In genomic region chr14:34059925-34060746, GRCh38 we compare ENCODE assay signal across 8 cellular contexts.
DNase-seq lines count a peak whose midpoint lies in the region; ATAC-seq, FAIRE-seq and TF ChIP-seq lines count a peak whose summit lies in the region.

No MANE protein-coding gene starts in this region.

- H3K9me3 ChIP-seq in neutrophil: no peaks in the 10 kb centered on the region
- no peaks in the 10 kb centered on the region for H3K9me3 ChIP-seq in thyroid gland

- peaks cover 12 to 14% of the 10 kb centered on the region in 2 experiments for H3K4me1 ChIP-seq in neutrophil (ENCODE audit: control insufficient read depth in 1 of 2, insufficient read depth in 1 of 2, low read depth in 1 of 2, low read length in 1 of 2)
- H3K4me1 ChIP-seq in thyroid gland: peaks cover 0 to 4% of the 10 kb centered on the region in 2 donors

- DNase-seq in CD1c-positive myeloid dendritic cell (ENCODE audit: extremely low spot score) (peak; percentile 80), RCC 7860 (ENCODE audit: low spot score) (peak; percentile 65), glutamatergic neuron (peak; percentile 68), thyroid gland (peak; percentile 78 to 85)
- peak; percentile 53 for DNase-seq in activated naive CD4-positive, alpha-beta T cell treated with anti-CD3 and anti-CD28 coated beads, Interleukin-2, amount 50 U/mL, for 16 hours

- H3K27ac ChIP-seq in neutrophil (no peak overlapping the region), thyroid gland (peak overlapping the region; percentile 70 to 76 (median 75))

- peak overlapping the region; percentile 59 to 65 for H3K4me3 ChIP-seq in neutrophil (ENCODE audit: low read depth in 1 of 2, low read length in 1 of 2)
- H3K4me3 ChIP-seq in thyroid gland (replicated peaks in 1 of 3): peak overlapping the region; percentile 39 to 56 (median 52)

- H3K4me1 Mint-ChIP-seq in glutamatergic neuron (ENCODE audit: low read depth, unreplicated experiment): no peaks in the 10 kb centered on the region

- ATAC-seq in GM19035 (IDR thresholded peaks at IDR 0.05; ENCODE audit: unreplicated experiment) (peak; percentile 89), HG03159 (IDR thresholded peaks at IDR 0.05; ENCODE audit: unreplicated experiment) (peak; percentile 77)

- WGBS in thyroid gland, 2 donors: 5 to 10% methylated on average over 15 to 40 of the region's 91 CpGs

- peak in 1 of 2 donors; percentile 70 for TF ChIP-seq POLR2A in thyroid gland (IDR thresholded peaks at IDR 0.05)

- H3K36me3 Mint-ChIP-seq in glutamatergic neuron (ENCODE audit: unreplicated experiment): no peaks in the 10 kb centered on the region

- H3K27me3 Mint-ChIP-seq in glutamatergic neuron (ENCODE audit: unreplicated experiment): peaks cover 2% of the 10 kb centered on the region

- peak overlapping the region; percentile 69 for H3K27ac Mint-ChIP-seq in glutamatergic neuron (ENCODE audit: unreplicated experiment)

- peak overlapping the region; percentile 87 for H3K4me3 Mint-ChIP-seq in glutamatergic neuron (ENCODE audit: unreplicated experiment)

- TF ChIP-seq CTCF in glutamatergic neuron (IDR thresholded peaks at IDR 0.05; ENCODE audit: partially characterized antibody, unreplicated experiment) (no peak), neutrophil (IDR thresholded peaks at IDR 0.05) (no peak), thyroid gland (IDR thresholded peaks at IDR 0.05) (peak in 2 of 6 experiments; percentile 23 to 32)

- H3K36me3 ChIP-seq in neutrophil (no peaks in the 10 kb centered on the region), thyroid gland (no peaks in the 10 kb centered on the region)

- H3K27me3 ChIP-seq in neutrophil: peaks cover 82% of the 10 kb centered on the region
- H3K27me3 ChIP-seq in thyroid gland: no peaks in the 10 kb centered on the region

- H3K9me3 Mint-ChIP-seq in glutamatergic neuron (ENCODE audit: unreplicated experiment): no peaks in the 10 kb centered on the region

- no peak for FAIRE-seq in RCC 7860 (lab: Jason Lieb, UNC)

- intact Hi-C loops in thyroid gland (cut with DNase I): no loop called here
